Comparison of ENCODE assay signal across 24 cellular contexts in genomic region chr1:232503497-232503896, GRCh38.
"Had no signal": no experiment of that assay in that cellular context is flagged by ENCODE, and none has a peak within 500 bp of the region (broad histone marks: within the 10 kb centered on the region; RNA-seq: fewer than 3 reads in every experiment).

No MANE protein-coding gene starts in this region.

- FAIRE-seq: endometrium, islet of Langerhans, keratinocyte had no signal

- DNase-seq: cortex of kidney; effector CD8-positive, alpha-beta T cell; effector memory CD8-positive, alpha-beta T cell; endodermal cell; erythroblast; esophagus squamous epithelium; foreskin fibroblast; foreskin melanocyte; gastrocnemius medialis; glutamatergic neuron; head of caudate nucleus; heart right ventricle; hippocampal formation; left cardiac atrium; left lung; left ventricle myocardium superior; lower lobe of right lung; mesenchymal stem cell; mucosa of descending colon; naive B cell; naive thymus-derived CD8-positive, alpha-beta T cell had no signal
